1 cellular context compared by ENCODE assay signal in genomic region chr21:30146558-30147282, GRCh38.
TF ChIP-seq lines count a peak whose summit lies in the region.

No MANE protein-coding gene starts in this region.

TF ChIP-seq in GM23338, 12 proteins besides CTCF, POLR2A, EP300 and RAD21 (continued from another document):
- TF ChIP-seq REST (IDR thresholded peaks at IDR 0.05; ENCODE audit: unreplicated experiment): no peak
- no peak for TF ChIP-seq ETS1 (IDR thresholded peaks at IDR 0.05)
- no peak for TF ChIP-seq ZNF462 (CRISPR knock-in tag; IDR thresholded peaks at IDR 0.05)
